In the genomic region with DNA sequence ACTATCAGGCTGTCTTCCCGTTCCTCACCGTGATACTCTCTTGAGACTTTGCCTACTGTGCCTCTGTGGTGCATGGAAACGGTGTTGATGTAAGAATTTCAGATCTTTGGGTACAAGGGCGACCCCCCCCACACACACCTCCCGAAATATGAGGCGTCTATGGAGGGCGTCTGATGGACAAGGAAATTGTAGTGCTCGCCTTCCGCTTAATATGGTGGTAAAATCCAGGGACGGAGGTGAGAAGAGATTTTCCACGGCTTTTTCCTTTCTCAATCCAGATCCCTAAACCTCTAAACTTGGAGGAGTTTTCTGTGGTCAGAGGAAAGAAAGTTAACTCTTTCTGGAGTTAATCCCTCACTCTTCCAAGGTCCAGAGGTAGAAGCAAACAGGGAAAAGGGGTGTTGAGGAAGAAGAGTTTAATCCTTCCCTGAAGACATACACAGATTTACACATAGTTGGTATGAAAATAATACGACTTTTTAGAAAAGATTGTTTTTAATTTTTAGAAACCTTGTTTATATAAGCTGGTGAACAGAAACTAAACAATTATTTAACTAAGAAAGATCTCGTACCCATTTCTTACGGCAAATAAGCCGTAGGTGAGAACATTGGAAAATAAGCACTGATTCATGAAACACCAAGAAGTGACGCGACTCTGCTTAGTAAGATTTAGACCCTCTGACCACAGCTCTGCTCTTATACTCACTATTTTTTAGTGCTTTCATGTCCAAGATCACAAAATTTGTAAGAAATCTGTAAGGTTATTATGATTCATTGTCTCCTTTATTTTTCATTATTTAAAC, we compare ENCODE assay signal across 8 cellular contexts. TPM values are rescaled to one million over a fixed set of nuclear protein-coding genes. Genes with fewer than 3 reads are reported as not detected.
A peak's percentile ranks its signal among the peaks of the same experiment; 100 is the strongest.
DNase-seq lines count a peak whose midpoint lies in the region; ATAC-seq and TF ChIP-seq lines count a peak whose summit lies in the region.

No MANE protein-coding gene starts in this region.

- H3K4me1 ChIP-seq in adipocyte (ENCODE audit: control insufficient read depth, insufficient read depth, low read length) (peaks cover 13% of the 10 kb centered on the region), transverse colon (peaks cover 0 to 27% (median 12%) of the 10 kb centered on the region in 4 donors)

- H3K27me3 ChIP-seq in adipocyte (replicated peaks; ENCODE audit: control insufficient read depth, insufficient read depth, low read length), result peaks cover 11% of the 10 kb centered on the region
- H3K27me3 ChIP-seq in layer of hippocampus (ENCODE audit: control insufficient read depth, insufficient read depth, low read length), result no peaks in the 10 kb centered on the region
- H3K27me3 ChIP-seq in transverse colon, result no peaks in the 10 kb centered on the region

- 14 to 19% methylated on average over 8 to 17 of the region's 17 CpGs for WGBS in transverse colon (ENCODE audit: low coverage in 1 of 2), 2 donors

- TF ChIP-seq CTCF in transverse colon (IDR thresholded peaks at IDR 0.05), result no peak

- H3K36me3 ChIP-seq in adipocyte (ENCODE audit: control insufficient read depth, insufficient read depth, low read length, severe bottlenecking) (no peaks in the 10 kb centered on the region), transverse colon (no peaks in the 10 kb centered on the region)

- intact Hi-C loops in transverse colon (cut with DNase I; ENCODE audit: low total_unique reads), result loop anchor here (10.0 kb wide), 2 partner anchors 149 to 279 kb away; partner anchors contain the start of genes CCNB1IP1, PIP4P1 and PNP

- H3K9me3 ChIP-seq in adipocyte (ENCODE audit: control insufficient read depth, low read length), result no peaks in the 10 kb centered on the region
- H3K9me3 ChIP-seq in transverse colon, result no peaks in the 10 kb centered on the region

- TF ChIP-seq POLR2A in transverse colon (IDR thresholded peaks at IDR 0.05), result no peak
- TF ChIP-seq POLR2A in GM18505 (IDR thresholded peaks at IDR 0.05; ENCODE audit: borderline replicate concordance, extremely low read depth, insufficient read depth, insufficient read length), result no peak

- no peak for TF ChIP-seq EP300 in transverse colon (IDR thresholded peaks at IDR 0.05; ENCODE audit: low read depth)

- H3K9ac ChIP-seq in adipocyte (ENCODE audit: low read length), result peak overlapping the region; percentile 77

- in situ Hi-C loops in transverse colon (cut with MboI; ENCODE audit: low pct_ligation_motif_present in 1 of 4, low pct_unique_long_range_greater_than_20kb in 1 of 4, low sequenced_read_pairs in 3 of 4), result loop anchor here in 3 of 4 donors (5.0 to 25.0 kb wide), 6 partner anchors 71 to 282 kb away; partner anchors contain the start of genes ANG (in 2 of the 3), CCNB1IP1 (in 1 of the 3), RNASE4 (in 1 of the 3) and TEP1 (in 1 of the 3)

- peak; percentile 4 for ATAC-seq in HG03457 (IDR thresholded peaks at IDR 0.05; ENCODE audit: unreplicated experiment)
- ATAC-seq in GM18505 (IDR thresholded peaks at IDR 0.05; ENCODE audit: unreplicated experiment), result no peak

- DNase-seq in NCI-H2171 (lab: John Stamatoyannopoulos, UW) (peak; percentile 35), NCI-H2171 treated with DMSO at 0.1 percent for 48 hours (lab: John Stamatoyannopoulos, UW) (no peak), adipocyte (ENCODE audit: low read depth) (peak; percentile 22), transverse colon (no peak), pons (ENCODE audit: low spot score) (no peak)

- H3K4me3 ChIP-seq in adipocyte (ENCODE audit: low read length) (peak overlapping the region; percentile 90), transverse colon (peak overlapping the region; percentile 39 to 57 (median 40))

- H3K27ac ChIP-seq in layer of hippocampus (ENCODE audit: low read depth, low read length) (peak overlapping the region; percentile 44), transverse colon (peak overlapping the region; percentile 73 to 91 (median 78))

RNA-seq across cellular contexts. Expression of gene RNASE12, which starts 23.1 kb away (rescaled TPM):
- not detected for total RNA-seq in transverse colon

RNA-seq across cellular contexts. Expression of gene RNASE11, which starts 26.4 kb away (rescaled TPM):
- not detected for total RNA-seq in transverse colon

RNA-seq across cellular contexts. Expression of gene OR6S1, which starts 27.3 kb away (rescaled TPM):
- not detected for total RNA-seq in transverse colon

RNA-seq across cellular contexts. Expression of gene RNASE9, which starts 53.4 kb away (rescaled TPM):
- not detected for total RNA-seq in transverse colon

Comparison
In these comparisons a context has a peak if more than half of its experiments do, and no peak if none do; other contexts are left out.
1. DNase-seq: peak in NCI-H2171 (single experiment) and adipocyte (single experiment); none in NCI-H2171 treated with DMSO at 0.1 percent for 48 hours (single experiment), transverse colon (single experiment) and pons (single experiment).